ENCODE assay signal across 24 cellular contexts in genomic region chr17:56708220-56708567, GRCh38.
DNase-seq lines count a peak whose midpoint lies in the region; FAIRE-seq and TF ChIP-seq lines count a peak whose summit lies in the region.
"Had no signal": no experiment of that assay in that cellular context is flagged by ENCODE, and none has a peak within 500 bp of the region (broad histone marks: within the 10 kb centered on the region; RNA-seq: fewer than 3 reads in every experiment).

No MANE protein-coding gene starts in this region.

- TF ChIP-seq CTCF in HFFc6 (IDR thresholded peaks at IDR 0.05): no peak

- in situ Hi-C loops in HAP-1 (cut with MboI; ENCODE audit: low sequenced_read_pairs): no loop called here

- FAIRE-seq in TTC549 (lab: Jason Lieb, UNC): peak; percentile 93
- FAIRE-seq: GM12892 had no signal

- H3K4me3 ChIP-seq in HAP-1 (no peak overlapping the region), iPS-15b (ENCODE audit: low read depth, low read length) (peak overlapping the region; percentile 45)
- H3K4me3 ChIP-seq: cardiac muscle cell, suprapubic skin had no signal

- H3K4me1 Mint-ChIP-seq in HFFc6 (ENCODE audit: low read depth): peaks cover 17% of the 10 kb centered on the region
- H3K4me1 Mint-ChIP-seq: activated naive CD4-positive, alpha-beta T cell treated with anti-CD3 and anti-CD28 coated beads, Interleukin-2, amount 10 ng/mL, durations not matched to agents 7 days and 5 days; naive B cell; stimulated activated memory B cell treated with anti-CD40 and anti-IgM and Interleukin-4, amounts not matched to agents 10 μg/mL and 1 μg/mL and 100 μg/mL, for 72 hours had no signal

- H3K27me3 Mint-ChIP-seq in HFFc6 (ENCODE audit: insufficient read depth): peaks cover 4% of the 10 kb centered on the region; the same call in 1 of the 2 replicates

- H3K36me3 ChIP-seq in HAP-1 (replicated peaks): no peaks in the 10 kb centered on the region
- H3K36me3 ChIP-seq in iPS-15b (ENCODE audit: control insufficient read depth, insufficient read depth, low read length): no peaks in the 10 kb centered on the region
- H3K36me3 ChIP-seq: cardiac muscle cell, suprapubic skin had no signal

- H3K9me3 ChIP-seq in HAP-1 (no peaks in the 10 kb centered on the region), iPS-15b (ENCODE audit: control insufficient read depth, insufficient read depth, low read length) (no peaks in the 10 kb centered on the region)
- H3K9me3 ChIP-seq: suprapubic skin had no signal

- DNase-seq in HAP-1 (ENCODE audit: low spot score in 2 of 2) (peak; percentile 58 to 66), renal cortical epithelial cell (ENCODE audit: low read depth) (peak; percentile 81), SKM-1 (lab: John Stamatoyannopoulos, UW; ENCODE audit: unreplicated experiment) (no peak), HFFc6 (no peak), COLO668 (lab: John Stamatoyannopoulos, UW; ENCODE audit: unreplicated experiment) (no peak)
- DNase-seq: activated CD4-positive, alpha-beta T cell treated with anti-CD3 and anti-CD28 coated beads for 48 hours; activated naive CD4-positive, alpha-beta T cell treated with anti-CD3 and anti-CD28 coated beads, Interleukin-2, amount 10 ng/mL, durations not matched to agents 7 days and 5 days; amygdala; C1 segment of cervical spinal cord; Calu3; KBM-7; mammary epithelial cell; naive B cell; NCI-H146; NCI-H510A; SHP77 treated with DMSO at 0.1 percent for 48 hours; stimulated activated CD4-positive, alpha-beta T cell treated with anti-CD3 and anti-CD28 coated beads, Interleukin-4, amount 100 ng/mL, for 1 hour had no signal

- no peaks in the 10 kb centered on the region for H3K9me3 Mint-ChIP-seq in HFFc6

- no peaks in the 10 kb centered on the region for H3K27me3 ChIP-seq in HAP-1 (ENCODE audit: low read depth)
- no peaks in the 10 kb centered on the region for H3K27me3 ChIP-seq in iPS-15b (ENCODE audit: control insufficient read depth, insufficient read depth, low read length)
- H3K27me3 ChIP-seq: cardiac muscle cell had no signal

- peaks cover 26% of the 10 kb centered on the region for H3K4me1 ChIP-seq in HAP-1
- peaks cover 11% of the 10 kb centered on the region for H3K4me1 ChIP-seq in iPS-15b (ENCODE audit: control insufficient read depth, insufficient read depth, low read length)
- H3K4me1 ChIP-seq: suprapubic skin had no signal

- H3K36me3 Mint-ChIP-seq in HFFc6 (ENCODE audit: low read depth): no peaks in the 10 kb centered on the region
- H3K36me3 Mint-ChIP-seq: activated naive CD4-positive, alpha-beta T cell treated with anti-CD3 and anti-CD28 coated beads, Interleukin-2, amount 10 ng/mL, durations not matched to agents 7 days and 5 days; naive B cell; stimulated activated memory B cell treated with anti-CD40 and anti-IgM and Interleukin-4, amounts not matched to agents 10 μg/mL and 1 μg/mL and 100 μg/mL, for 72 hours had no signal

- no peak overlapping the region for H3K9ac ChIP-seq in iPS-15b (ENCODE audit: low read depth, low read length)

- H3K27ac Mint-ChIP-seq in HFFc6: no peak overlapping the region
- H3K27ac Mint-ChIP-seq: activated naive CD4-positive, alpha-beta T cell treated with anti-CD3 and anti-CD28 coated beads, Interleukin-2, amount 10 ng/mL, durations not matched to agents 7 days and 5 days; naive B cell; stimulated activated memory B cell treated with anti-CD40 and anti-IgM and Interleukin-4, amounts not matched to agents 10 μg/mL and 1 μg/mL and 100 μg/mL, for 72 hours; T-helper 1 cell treated with Interleukin-12 subunit alpha and Interleukin-12 subunit beta and Interleukin-4 antibody, amounts not matched to agents 30 μg/mL and 1 μg/mL, for 36 hours had no signal

- no peak overlapping the region for H3K4me3 Mint-ChIP-seq in HFFc6
- H3K4me3 Mint-ChIP-seq: activated naive CD4-positive, alpha-beta T cell treated with anti-CD3 and anti-CD28 coated beads, Interleukin-2, amount 10 ng/mL, durations not matched to agents 7 days and 5 days; naive B cell; stimulated activated memory B cell treated with anti-CD40 and anti-IgM and Interleukin-4, amounts not matched to agents 10 μg/mL and 1 μg/mL and 100 μg/mL, for 72 hours; T-helper 1 cell treated with Interleukin-12 subunit alpha and Interleukin-12 subunit beta and Interleukin-4 antibody, amounts not matched to agents 30 μg/mL and 1 μg/mL, for 36 hours had no signal

Comparison
In these comparisons a context has a peak if more than half of its experiments do, and no peak if none do; other contexts are left out.
1. DNase-seq: peak in HAP-1 (2 of 2) and renal cortical epithelial cell (single experiment); none in SKM-1 (single experiment), HFFc6 (single experiment) and COLO668 (single experiment).